21 cellular contexts compared by ENCODE assay signal in the genomic region with DNA sequence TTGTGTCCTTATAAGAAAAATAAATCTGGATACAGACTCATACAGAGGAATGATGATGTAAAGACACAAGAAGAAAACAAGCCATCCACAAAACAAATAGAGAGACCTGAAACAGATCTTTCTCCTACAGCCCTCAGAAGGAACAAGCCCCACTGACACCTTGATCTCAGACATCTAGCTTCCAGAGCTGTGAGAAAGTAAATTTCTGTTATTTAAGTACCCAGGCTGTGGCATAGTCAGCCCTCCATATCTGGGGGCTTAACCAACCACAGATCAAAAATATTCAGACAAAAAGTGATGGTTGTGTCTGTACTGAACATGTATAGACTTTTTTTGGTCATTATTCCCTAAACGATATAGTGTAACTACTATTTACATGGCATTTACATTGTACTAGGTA. TPM values are rescaled to one million over a fixed set of nuclear protein-coding genes. Genes with fewer than 3 reads are reported as not detected.
DNase-seq lines count a peak whose midpoint lies in the region; ATAC-seq, FAIRE-seq and TF ChIP-seq lines count a peak whose summit lies in the region.
"Had no signal": no experiment of that assay in that cellular context is flagged by ENCODE, and none has a peak within 500 bp of the region (broad histone marks: within the 10 kb centered on the region; RNA-seq: fewer than 3 reads in every experiment).

No MANE protein-coding gene starts in this region.

- H3K27ac Mint-ChIP-seq in astrocyte (ENCODE audit: unreplicated experiment): peak overlapping the region; percentile 72
- H3K27ac Mint-ChIP-seq: CD14-positive monocyte; CD4-positive, alpha-beta T cell; CD8-positive, alpha-beta memory T cell had no signal

- TF ChIP-seq EP300 in A549 (IDR thresholded peaks at IDR 0.05): no peak

- POLR2A ChIA-PET in A549 (lab: Yijun Ruan, JAX): no interaction called here

- 30% methylated on average over 1 of the region's 1 CpG for WGBS in A549 (ENCODE audit: missing lambda C conversion rate)

- H3K4me2 ChIP-seq in A549: no peak overlapping the region
- peak overlapping the region; percentile 12; the same call in 1 of the 2 replicates for H3K4me2 ChIP-seq in DND-41 (ENCODE audit: insufficient read depth, low read length)
- H3K4me2 ChIP-seq in astrocyte (ENCODE audit: low read length): no peak overlapping the region
- H3K4me2 ChIP-seq: BLaER1 treated with 17β-estradiol and CSF1 and Interleukin-3, amounts not matched to agents 10 nM and 100 nM had no signal

- no peak overlapping the region for H3K27ac ChIP-seq in A549
- peak overlapping the region; percentile 96 for H3K27ac ChIP-seq in DND-41 (ENCODE audit: low read length)
- no peak overlapping the region for H3K27ac ChIP-seq in astrocyte (ENCODE audit: low read depth, low read length)
- no peak overlapping the region for H3K27ac ChIP-seq in left ventricle myocardium inferior (replicated peaks)
- H3K27ac ChIP-seq: BLaER1 treated with 17β-estradiol and CSF1 and Interleukin-3, amounts not matched to agents 10 nM and 100 nM had no signal

- ATAC-seq in A549: no peak
- ATAC-seq in DND-41 (ENCODE audit: insufficient read depth, low read depth): peak; percentile 58
- ATAC-seq: HCT116 had no signal

- H3K27me3 Mint-ChIP-seq in astrocyte (ENCODE audit: low read depth, unreplicated experiment): no peaks in the 10 kb centered on the region
- H3K27me3 Mint-ChIP-seq: CD4-positive, alpha-beta T cell had no signal

- H3K4me3 Mint-ChIP-seq in astrocyte (ENCODE audit: unreplicated experiment): no peak overlapping the region
- H3K4me3 Mint-ChIP-seq: CD14-positive monocyte; CD4-positive, alpha-beta T cell; CD8-positive, alpha-beta memory T cell had no signal

- TF ChIP-seq CTCF in A549 (IDR thresholded peaks at IDR 0.05) (no peak), DND-41 (IDR thresholded peaks at IDR 0.05; ENCODE audit: borderline replicate concordance, extremely low read depth, low read length, poor library complexity, severe bottlenecking) (no peak), astrocyte (IDR thresholded peaks at IDR 0.05; ENCODE audit: insufficient read depth, low read depth, low read length) (no peak), left ventricle myocardium inferior (IDR thresholded peaks at IDR 0.05; ENCODE audit: borderline replicate concordance) (no peak)

- H4K20me1 ChIP-seq in DND-41 (ENCODE audit: insufficient read depth, low read length) (no peaks in the 10 kb centered on the region), astrocyte (ENCODE audit: insufficient read depth, low read length) (no peaks in the 10 kb centered on the region)
- H4K20me1 ChIP-seq: BLaER1 treated with 17β-estradiol and CSF1 and Interleukin-3, amounts not matched to agents 10 nM and 100 nM had no signal

- H3K4me3 ChIP-seq in A549 (no peak overlapping the region), DND-41 (ENCODE audit: low read depth in 1 of 2, low read length in 2 of 2) (no peak overlapping the region), astrocyte (ENCODE audit: insufficient read depth, low read depth, low read length) (no peak overlapping the region), left ventricle myocardium inferior (no peak overlapping the region)
- no peak overlapping the region for H3K4me3 ChIP-seq in Jurkat, Clone E6-1 (ENCODE audit: low read length)
- H3K4me3 ChIP-seq: BLaER1 treated with 17β-estradiol and CSF1 and Interleukin-3, amounts not matched to agents 10 nM and 100 nM had no signal

- CTCF ChIA-PET in A549 (lab: Yijun Ruan, JAX): no interaction called here

- H3K9me3 Mint-ChIP-seq in astrocyte (ENCODE audit: unreplicated experiment): peaks cover 3% of the 10 kb centered on the region
- H3K9me3 Mint-ChIP-seq: CD4-positive, alpha-beta T cell; CD8-positive, alpha-beta memory T cell had no signal

- no peak for TF ChIP-seq POLR2A in A549 (IDR thresholded peaks at IDR 0.05; ENCODE audit: low read length)

- H3K36me3 ChIP-seq in DND-41 (ENCODE audit: insufficient read depth, low read length): 0 out of 2 replicates have a peak, but pooled peaks cover under 1% of the 10 kb centered on the region
- no peaks in the 10 kb centered on the region for H3K36me3 ChIP-seq in astrocyte (ENCODE audit: insufficient read depth, low read length)
- no peaks in the 10 kb centered on the region for H3K36me3 ChIP-seq in left ventricle myocardium inferior
- H3K36me3 ChIP-seq: BE2C; BLaER1 treated with 17β-estradiol and CSF1 and Interleukin-3, amounts not matched to agents 10 nM and 100 nM had no signal

- H2AFZ ChIP-seq in DND-41 (ENCODE audit: low read depth, low read length) (no peak overlapping the region), astrocyte (ENCODE audit: low read depth, low read length) (no peak overlapping the region)

- H3K4me1 ChIP-seq in A549 (no peaks in the 10 kb centered on the region), DND-41 (ENCODE audit: insufficient read depth, low read length) (peaks cover 97% of the 10 kb centered on the region), astrocyte (ENCODE audit: insufficient read depth, low read length) (no peaks in the 10 kb centered on the region), left ventricle myocardium inferior (no peaks in the 10 kb centered on the region)
- H3K4me1 ChIP-seq: BE2C had no signal

- peak; percentile 7 for FAIRE-seq in A549 (lab: Jason Lieb, UNC)
- FAIRE-seq in astrocyte (lab: Jason Lieb, UNC): no peak
- FAIRE-seq: A204.1, D721Med had no signal

- H3K9me3 ChIP-seq in A549: no peaks in the 10 kb centered on the region
- H3K9me3 ChIP-seq in DND-41 (ENCODE audit: insufficient read depth, low read length, severe bottlenecking): no peaks in the 10 kb centered on the region
- no peaks in the 10 kb centered on the region for H3K9me3 ChIP-seq in astrocyte (ENCODE audit: insufficient read depth, low read depth, low read length)
- peaks cover 2% of the 10 kb centered on the region for H3K9me3 ChIP-seq in left ventricle myocardium inferior (replicated peaks)
- H3K9me3 ChIP-seq: BE2C had no signal

- H3K79me2 ChIP-seq in DND-41 (ENCODE audit: insufficient read depth, low read length) (peaks cover 26% of the 10 kb centered on the region), astrocyte (ENCODE audit: insufficient read depth, low read length) (no peaks in the 10 kb centered on the region)

- H3K9ac ChIP-seq in DND-41 (ENCODE audit: low read depth, low read length): peak overlapping the region; percentile 71
- no peak overlapping the region for H3K9ac ChIP-seq in astrocyte (ENCODE audit: low read length)
- H3K9ac ChIP-seq: BLaER1 treated with 17β-estradiol and CSF1 and Interleukin-3, amounts not matched to agents 10 nM and 100 nM had no signal

- H3K4me1 Mint-ChIP-seq in astrocyte (ENCODE audit: low read depth, unreplicated experiment): peaks cover 24% of the 10 kb centered on the region
- H3K4me1 Mint-ChIP-seq: CD14-positive monocyte had no signal

- TF ChIP-seq RAD21 in A549 (conservative IDR thresholded peaks at IDR 0.05 in 1 of 2, IDR thresholded peaks at IDR 0.05 in 1 of 2): no peak

- H3K27me3 ChIP-seq in DND-41 (ENCODE audit: insufficient read depth, low read length, poor library complexity) (no peaks in the 10 kb centered on the region), astrocyte (ENCODE audit: insufficient read depth, low read length) (no peaks in the 10 kb centered on the region), left ventricle myocardium inferior (ENCODE audit: low read depth) (no peaks in the 10 kb centered on the region)
- H3K27me3 ChIP-seq: BE2C; BLaER1 treated with 17β-estradiol and CSF1 and Interleukin-3, amounts not matched to agents 10 nM and 100 nM had no signal

- intact Hi-C loops in left ventricle myocardium inferior (cut with micrococcal nuclease): no loop called here

- peaks cover 3% of the 10 kb centered on the region for H3K36me3 Mint-ChIP-seq in astrocyte (ENCODE audit: low read depth, unreplicated experiment)
- H3K36me3 Mint-ChIP-seq: CD14-positive monocyte; CD8-positive, alpha-beta memory T cell had no signal

- DNase-seq in A549 (ENCODE audit: low read depth in 1 of 2, low spot score in 1 of 2) (no peak), DND-41 (peak; percentile 74), astrocyte (ENCODE audit: low read depth) (no peak), A172 (ENCODE audit: low spot score) (no peak), left ventricle myocardium inferior (no peak)
- DNase-seq in Jurkat, Clone E6-1 (ENCODE audit: low read depth, low spot score): peak; percentile 65
- DNase-seq: ACHN; AML-193; BE2C; CD4-positive, alpha-beta T cell; CD8-positive, alpha-beta memory T cell; DMS 273 treated with DMSO at 0.1 percent for 48 hours; DMS79; GF-D8; GOT3; H7 had no signal

TF ChIP-seq in A549, 52 proteins besides CTCF, POLR2A, EP300 and RAD21 (continues in another document):
- TF ChIP-seq ESRRA (IDR thresholded peaks at IDR 0.05; ENCODE audit: borderline replicate concordance, low read length): no peak
- TF ChIP-seq, protein P1, sequence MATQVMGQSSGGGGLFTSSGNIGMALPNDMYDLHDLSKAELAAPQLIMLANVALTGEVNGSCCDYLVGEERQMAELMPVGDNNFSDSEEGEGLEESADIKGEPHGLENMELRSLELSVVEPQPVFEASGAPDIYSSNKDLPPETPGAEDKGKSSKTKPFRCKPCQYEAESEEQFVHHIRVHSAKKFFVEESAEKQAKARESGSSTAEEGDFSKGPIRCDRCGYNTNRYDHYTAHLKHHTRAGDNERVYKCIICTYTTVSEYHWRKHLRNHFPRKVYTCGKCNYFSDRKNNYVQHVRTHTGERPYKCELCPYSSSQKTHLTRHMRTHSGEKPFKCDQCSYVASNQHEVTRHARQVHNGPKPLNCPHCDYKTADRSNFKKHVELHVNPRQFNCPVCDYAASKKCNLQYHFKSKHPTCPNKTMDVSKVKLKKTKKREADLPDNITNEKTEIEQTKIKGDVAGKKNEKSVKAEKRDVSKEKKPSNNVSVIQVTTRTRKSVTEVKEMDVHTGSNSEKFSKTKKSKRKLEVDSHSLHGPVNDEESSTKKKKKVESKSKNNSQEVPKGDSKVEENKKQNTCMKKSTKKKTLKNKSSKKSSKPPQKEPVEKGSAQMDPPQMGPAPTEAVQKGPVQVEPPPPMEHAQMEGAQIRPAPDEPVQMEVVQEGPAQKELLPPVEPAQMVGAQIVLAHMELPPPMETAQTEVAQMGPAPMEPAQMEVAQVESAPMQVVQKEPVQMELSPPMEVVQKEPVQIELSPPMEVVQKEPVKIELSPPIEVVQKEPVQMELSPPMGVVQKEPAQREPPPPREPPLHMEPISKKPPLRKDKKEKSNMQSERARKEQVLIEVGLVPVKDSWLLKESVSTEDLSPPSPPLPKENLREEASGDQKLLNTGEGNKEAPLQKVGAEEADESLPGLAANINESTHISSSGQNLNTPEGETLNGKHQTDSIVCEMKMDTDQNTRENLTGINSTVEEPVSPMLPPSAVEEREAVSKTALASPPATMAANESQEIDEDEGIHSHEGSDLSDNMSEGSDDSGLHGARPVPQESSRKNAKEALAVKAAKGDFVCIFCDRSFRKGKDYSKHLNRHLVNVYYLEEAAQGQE (IDR thresholded peaks at IDR 0.05): no peak

RNA-seq across cellular contexts. Expression of gene ANKRD1, which starts 23.9 kb away (rescaled TPM):
- polyA plus RNA-seq in A549 (2011; rRNA removed): 8.5 and 17.1 TPM in 2 replicates
- polyA plus RNA-seq in A549 (2012; cell fraction: cytosol; rRNA removed): 12.8 and 14.5 TPM in 2 replicates
- polyA plus RNA-seq in A549 (2012; cell fraction: nucleus; rRNA removed): 9.8 and 11.7 TPM in 2 replicates
- polyA plus RNA-seq in A549 (2017; fragmentation: RNase III; extraction: RNeasy Plus Mini Kit Qiagen cat#74134 plus additional on column Dnase treatment): 6.8 to 14.0 TPM (median 10.7 TPM) in 3 replicates
- 5.8 and 7.4 TPM in 2 replicates for polyA minus RNA-seq in A549 (2011; rRNA and poly(A)+ RNA removed)
- polyA plus RNA-seq in Jurkat, Clone E6-1 (2012; ENCODE audit: insufficient read depth, insufficient read length): not detected
- total RNA-seq in astrocyte: 841 and 913 TPM in 2 replicates
- total RNA-seq in A172 (2014; rRNA removed; shearing (Covaris generic)): 705 and 1,018 TPM in 2 replicates
- total RNA-seq in left ventricle myocardium inferior: 2,047 TPM
- total RNA-seq: CD4-positive, alpha-beta T cell; CD8-positive, alpha-beta memory T cell had no signal
- polyA plus RNA-seq: CD14-positive monocyte; CD8-positive, alpha-beta memory T cell had no signal

Comparison
In these comparisons a context has a peak if more than half of its experiments do, and no peak if none do; other contexts are left out.
1. DNase-seq: peak in DND-41 (single experiment) and Jurkat, Clone E6-1 (single experiment); none in A549 (0 of 2), astrocyte (single experiment), A172 (single experiment) and left ventricle myocardium inferior (single experiment).